In the genomic region with DNA sequence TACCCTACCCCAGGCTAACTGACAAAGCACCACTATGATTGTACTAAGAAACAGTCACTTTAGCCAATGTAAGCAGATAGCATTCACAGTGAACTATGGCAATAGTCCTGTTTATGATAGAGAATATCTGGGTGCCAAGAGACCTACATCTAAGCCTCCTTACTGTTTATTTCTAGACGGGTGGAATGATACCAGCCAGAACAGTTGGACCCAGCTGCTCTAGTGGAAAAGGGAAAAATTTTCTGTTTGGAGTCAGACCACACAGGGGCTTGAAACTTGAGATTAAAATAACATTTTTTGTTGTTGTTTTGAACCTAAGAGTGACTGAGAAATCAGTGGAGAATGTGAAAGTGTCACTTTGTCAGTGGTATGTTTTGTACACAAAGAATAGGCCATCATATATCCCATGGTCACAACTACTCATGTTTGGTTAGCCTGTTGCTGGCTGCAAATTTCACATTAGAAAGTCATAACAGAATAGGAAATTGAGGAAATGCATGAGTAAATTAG, we compare ENCODE assay signal across 24 cellular contexts.
"Had no signal": no experiment of that assay in that cellular context is flagged by ENCODE, and none has a peak within 500 bp of the region (broad histone marks: within the 10 kb centered on the region; RNA-seq: fewer than 3 reads in every experiment).

No MANE protein-coding gene starts in this region.

- H3K27ac Mint-ChIP-seq: activated CD4-positive, alpha-beta T cell treated with anti-CD3 and anti-CD28 coated beads, Interleukin-2, amount 10 ng/mL, durations not matched to agents 7 days and 5 days; activated CD8-positive, alpha-beta memory T cell treated with anti-CD3 and anti-CD28 coated beads, Interleukin-2, amount 10 ng/mL, durations not matched to agents 7 days and 5 days; activated CD8-positive, alpha-beta T cell treated with anti-CD3 and anti-CD28 coated beads for 36 hours; activated naive CD4-positive, alpha-beta T cell treated with anti-CD3 and anti-CD28 coated beads, Interleukin-2, amount 10 ng/mL, durations not matched to agents 7 days and 5 days; natural killer cell; progenitor cell of endocrine pancreas; T-cell had no signal

- H3K4me3 Mint-ChIP-seq: activated CD4-positive, alpha-beta T cell treated with anti-CD3 and anti-CD28 coated beads, Interleukin-2, amount 10 ng/mL, durations not matched to agents 7 days and 5 days; activated CD8-positive, alpha-beta memory T cell treated with anti-CD3 and anti-CD28 coated beads, Interleukin-2, amount 10 ng/mL, durations not matched to agents 7 days and 5 days; activated CD8-positive, alpha-beta T cell treated with anti-CD3 and anti-CD28 coated beads for 36 hours; activated naive CD4-positive, alpha-beta T cell treated with anti-CD3 and anti-CD28 coated beads, Interleukin-2, amount 10 ng/mL, durations not matched to agents 7 days and 5 days; natural killer cell; T-cell had no signal

- H3K4me3 ChIP-seq: breast epithelium, coronary artery, esophagus squamous epithelium, heart left ventricle, lung, sigmoid colon, thoracic aorta, upper lobe of left lung had no signal

- H3K36me3 Mint-ChIP-seq: activated CD8-positive, alpha-beta memory T cell treated with anti-CD3 and anti-CD28 coated beads, Interleukin-2, amount 10 ng/mL, durations not matched to agents 7 days and 5 days; activated naive CD4-positive, alpha-beta T cell treated with anti-CD3 and anti-CD28 coated beads, Interleukin-2, amount 10 ng/mL, durations not matched to agents 7 days and 5 days; natural killer cell; T-cell had no signal

- H3K4me1 Mint-ChIP-seq: activated CD4-positive, alpha-beta T cell treated with anti-CD3 and anti-CD28 coated beads, Interleukin-2, amount 10 ng/mL, durations not matched to agents 7 days and 5 days; activated CD8-positive, alpha-beta memory T cell treated with anti-CD3 and anti-CD28 coated beads, Interleukin-2, amount 10 ng/mL, durations not matched to agents 7 days and 5 days; activated naive CD4-positive, alpha-beta T cell treated with anti-CD3 and anti-CD28 coated beads, Interleukin-2, amount 10 ng/mL, durations not matched to agents 7 days and 5 days; natural killer cell; T-cell had no signal

- H3K27me3 ChIP-seq: esophagus squamous epithelium, sigmoid colon, upper lobe of left lung had no signal

- ATAC-seq: activated CD8-positive, alpha-beta memory T cell treated with anti-CD3 and anti-CD28 coated beads, Interleukin-2, amount 10 ng/mL, durations not matched to agents 7 days and 5 days; activated CD8-positive, alpha-beta T cell treated with anti-CD3 and anti-CD28 coated beads for 36 hours; heart left ventricle; left cardiac atrium; natural killer cell; T-cell had no signal

- H3K9me3 ChIP-seq: breast epithelium, esophagus squamous epithelium, heart left ventricle, sigmoid colon, thoracic aorta, upper lobe of left lung had no signal

- H3K36me3 ChIP-seq: breast epithelium, esophagus squamous epithelium, heart left ventricle, sigmoid colon, thoracic aorta, upper lobe of left lung, WERI-Rb-1 had no signal

- H3K9me3 Mint-ChIP-seq: activated CD4-positive, alpha-beta T cell treated with anti-CD3 and anti-CD28 coated beads, Interleukin-2, amount 10 ng/mL, durations not matched to agents 7 days and 5 days; activated CD8-positive, alpha-beta T cell treated with anti-CD3 and anti-CD28 coated beads for 36 hours; activated naive CD4-positive, alpha-beta T cell treated with anti-CD3 and anti-CD28 coated beads, Interleukin-2, amount 10 ng/mL, durations not matched to agents 7 days and 5 days had no signal

- H3K4me1 ChIP-seq: breast epithelium, heart left ventricle, sigmoid colon, upper lobe of left lung had no signal

- DNase-seq: activated CD4-positive, alpha-beta T cell treated with anti-CD3 and anti-CD28 coated beads, Interleukin-2, amount 10 ng/mL, durations not matched to agents 7 days and 5 days; activated CD4-positive, CD25-positive, alpha-beta regulatory T cell treated with anti-CD3 and anti-CD28 coated beads, Interleukin-2, amount 50 U/mL, for 72 hours; activated CD8-positive, alpha-beta memory T cell treated with anti-CD3 and anti-CD28 coated beads, Interleukin-2, amount 10 ng/mL, durations not matched to agents 7 days and 5 days; activated CD8-positive, alpha-beta T cell treated with anti-CD3 and anti-CD28 coated beads for 36 hours; activated effector memory CD4-positive, alpha-beta T cell treated with anti-CD3 and anti-CD28 coated beads, Interleukin-2, amount 50 U/mL, for 16 hours; activated naive CD4-positive, alpha-beta T cell treated with anti-CD3 and anti-CD28 coated beads, Interleukin-2, amount 10 ng/mL, durations not matched to agents 7 days and 5 days; activated T-cell treated with anti-CD3 and anti-CD28 coated beads for 4 hours; esophagus squamous epithelium; heart left ventricle; islet precursor cell; left cardiac atrium; natural killer cell; retina; sigmoid colon; stimulated activated CD4-positive, alpha-beta T cell treated with anti-CD3 and anti-CD28 coated beads, Interleukin-4, amount 100 ng/mL, for 24 hours; stimulated activated naive CD4-positive, alpha-beta T cell treated with Interleukin-2 at 50 U/mL for 16 hours; T-cell; upper lobe of left lung; WERI-Rb-1 had no signal

- H3K27me3 Mint-ChIP-seq: activated CD4-positive, alpha-beta T cell treated with anti-CD3 and anti-CD28 coated beads, Interleukin-2, amount 10 ng/mL, durations not matched to agents 7 days and 5 days; activated CD8-positive, alpha-beta memory T cell treated with anti-CD3 and anti-CD28 coated beads, Interleukin-2, amount 10 ng/mL, durations not matched to agents 7 days and 5 days; activated CD8-positive, alpha-beta T cell treated with anti-CD3 and anti-CD28 coated beads for 36 hours; activated naive CD4-positive, alpha-beta T cell treated with anti-CD3 and anti-CD28 coated beads, Interleukin-2, amount 10 ng/mL, durations not matched to agents 7 days and 5 days; progenitor cell of endocrine pancreas had no signal

- H3K27ac ChIP-seq: breast epithelium, coronary artery, esophagus squamous epithelium, heart left ventricle, sigmoid colon, thoracic aorta, upper lobe of left lung, WERI-Rb-1 had no signal
